Comparison of ENCODE assay signal across 12 cellular contexts in the genomic region with DNA sequence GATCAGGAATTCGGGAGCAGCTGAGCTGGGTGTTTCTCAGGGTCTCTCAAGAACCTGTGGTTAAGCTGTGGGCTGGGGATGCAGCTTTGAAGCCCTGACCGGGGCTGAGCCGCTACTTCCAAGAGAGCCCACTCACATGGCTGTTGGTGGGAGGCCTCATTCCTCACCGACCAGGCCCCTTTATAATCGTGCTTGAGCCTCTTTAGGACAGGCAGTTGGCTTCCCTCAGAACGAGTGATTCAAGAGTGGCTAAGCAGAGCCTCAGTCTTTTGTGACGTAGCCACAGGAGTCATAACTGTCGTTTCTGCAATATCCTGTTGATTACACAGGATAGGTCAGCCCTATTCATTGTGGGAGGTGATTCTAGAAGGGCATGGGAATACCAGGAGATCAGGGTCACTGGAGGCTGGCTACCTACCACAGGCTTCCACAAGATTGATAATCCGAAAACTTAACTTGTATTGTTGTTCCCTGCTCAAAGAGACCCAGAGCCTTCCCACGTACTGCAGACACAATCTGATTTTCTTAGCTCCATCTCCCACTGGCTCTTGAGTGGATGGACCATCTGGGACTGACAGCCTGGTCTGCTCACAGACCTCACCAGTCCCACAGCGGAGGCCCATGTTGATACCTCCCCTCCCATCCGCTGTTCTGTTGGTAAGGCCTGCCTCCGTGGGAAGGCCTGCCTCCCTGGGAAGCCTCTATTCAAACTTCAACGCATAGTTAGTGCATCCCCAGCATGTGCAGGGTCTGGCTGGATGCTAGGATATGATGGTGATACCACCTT. TPM values are rescaled to one million over a fixed set of nuclear protein-coding genes. Genes with fewer than 3 reads are reported as not detected.
DNase-seq lines count a peak whose midpoint lies in the region; ATAC-seq, FAIRE-seq and TF ChIP-seq lines count a peak whose summit lies in the region.
"Had no signal": no experiment of that assay in that cellular context is flagged by ENCODE, and none has a peak within 500 bp of the region (broad histone marks: within the 10 kb centered on the region; RNA-seq: fewer than 3 reads in every experiment).

No MANE protein-coding gene starts in this region.

- H2AFZ ChIP-seq in GM23338 = no peak overlapping the region

- H3K36me3 Mint-ChIP-seq in GM23338 (ENCODE audit: low read depth) = 0 out of 3 replicates have a peak, but pooled peaks cover 2% of the 10 kb centered on the region

- CTCF ChIA-PET in A549 (lab: Yijun Ruan, JAX) = interaction anchor here (0.6 to 2.1 kb wide), 5 partner anchors 25 to 143 kb away, joined by 3 to 7 read pairs (median 3); partner anchors contain the start of gene DUSP1

- H3K4me1 ChIP-seq in A549 (peaks cover 32% of the 10 kb centered on the region), RWPE2 (ENCODE audit: insufficient read depth, poor library complexity, severe bottlenecking) (peaks cover 18% of the 10 kb centered on the region), GM23338 (ENCODE audit: insufficient read depth) (peaks cover 25% of the 10 kb centered on the region)

- POLR2A ChIA-PET in A549 (lab: Yijun Ruan, JAX) = no interaction called here

- H3K27me3 Mint-ChIP-seq in GM23338 (ENCODE audit: insufficient read depth, low read depth, poor library complexity) = peaks cover 8% of the 10 kb centered on the region

- no peak for ATAC-seq in A549
- ATAC-seq in RWPE2 (ENCODE audit: low read depth) = peak; percentile 61
- no peak for ATAC-seq in GM23338
- ATAC-seq in HG02970 (IDR thresholded peaks at IDR 0.05; ENCODE audit: low FRiP score, unreplicated experiment) = no peak
- no peak for ATAC-seq in activated CD4-positive, CD25-positive, alpha-beta regulatory T cell treated with anti-CD3 and anti-CD28 coated beads, Interleukin-2, amount 50 U/mL, for 24 hours

- H3K9me2 ChIP-seq in GM23338 (ENCODE audit: insufficient read depth) = no peaks in the 10 kb centered on the region

- peak overlapping the region; percentile 32 to 68; a peak in 4 of 6 replicates for H3K27ac ChIP-seq in A549
- H3K27ac ChIP-seq in RWPE2 (ENCODE audit: poor library complexity, severe bottlenecking) = peak overlapping the region; percentile 21
- H3K27ac ChIP-seq in GM23338 (ENCODE audit: low read depth) = no peak overlapping the region

- no peak for TF ChIP-seq RAD21 in A549 (conservative IDR thresholded peaks at IDR 0.05 in 1 of 2, IDR thresholded peaks at IDR 0.05 in 1 of 2)

- peaks cover 31% of the 10 kb centered on the region for H3K4me1 Mint-ChIP-seq in GM23338

- H3K27me3 ChIP-seq in RWPE2 (ENCODE audit: insufficient read depth, poor library complexity, severe bottlenecking) (no peaks in the 10 kb centered on the region), GM23338 (ENCODE audit: insufficient read depth) (no peaks in the 10 kb centered on the region)

- DNase-seq in A549 (ENCODE audit: low read depth in 1 of 2, low spot score in 1 of 2) (no peak), GM04504 (ENCODE audit: low read depth) (peak; percentile 67), RWPE2 (ENCODE audit: low spot score) (no peak), fibroblast of peridontal ligament (ENCODE audit: extremely low read depth) (peak; percentile 91), GM23338 (ENCODE audit: low spot score) (no peak), GOT3 (lab: John Stamatoyannopoulos, UW) (no peak)
- DNase-seq: caudate nucleus; NCI-H526 treated with DMSO at 0.1 percent for 48 hours; stimulated activated CD4-positive, alpha-beta T cell treated with anti-CD3 and anti-CD28 coated beads, Interleukin-1b, Interleukin-23, amount 100 ng/mL, for 48 hours had no signal

- H3K79me2 ChIP-seq in GM23338 (replicated peaks; ENCODE audit: insufficient read depth) = peaks cover 16% of the 10 kb centered on the region

- FAIRE-seq in A549 (lab: Jason Lieb, UNC) = no peak
- FAIRE-seq: GM12892 had no signal

- peaks cover 10% of the 10 kb centered on the region for H3K9me3 ChIP-seq in A549
- H3K9me3 ChIP-seq in RWPE2 (ENCODE audit: severe bottlenecking) = no peaks in the 10 kb centered on the region

- H3K4me2 ChIP-seq in A549 = no peak overlapping the region
- H3K4me2 ChIP-seq in GM23338 = no peak overlapping the region

- 83% methylated on average over 14 of the region's 14 CpGs for WGBS in A549 (ENCODE audit: missing lambda C conversion rate)

- no peak for TF ChIP-seq EP300 in A549 (IDR thresholded peaks at IDR 0.05)

- H3F3A ChIP-seq in GM23338 (replicated peaks; ENCODE audit: low read depth) = peaks cover 7% of the 10 kb centered on the region; the same call in 1 of the 2 replicates

- no peak overlapping the region for H3K4me3 ChIP-seq in A549
- no peak overlapping the region for H3K4me3 ChIP-seq in RWPE2 (ENCODE audit: severe bottlenecking)
- H3K4me3 ChIP-seq in GM23338 = no peak overlapping the region

- no peak overlapping the region for H3K4me3 Mint-ChIP-seq in GM23338

- peaks cover 7% of the 10 kb centered on the region; the same call in 2 of the 3 replicates for H3K9me3 Mint-ChIP-seq in GM23338

- H3K27ac Mint-ChIP-seq in GM23338 = no peak overlapping the region

- no peak for TF ChIP-seq CTCF in A549 (IDR thresholded peaks at IDR 0.05)
- no peak for TF ChIP-seq CTCF in RWPE2 (IDR thresholded peaks at IDR 0.05; ENCODE audit: poor library complexity, severe bottlenecking)
- TF ChIP-seq CTCF in GM23338 (conservative IDR thresholded peaks at IDR 0.05; ENCODE audit: low read depth in 2 of 2) = no peak

- no peaks in the 10 kb centered on the region; the same call in 1 of the 2 replicates for H4K20me1 ChIP-seq in GM23338 (replicated peaks; ENCODE audit: insufficient read depth)

- H3K36me3 ChIP-seq in RWPE2 (ENCODE audit: low read depth) (peaks cover 8% of the 10 kb centered on the region), GM23338 (ENCODE audit: insufficient read depth) (no peaks in the 10 kb centered on the region)

- no peak for TF ChIP-seq POLR2A in A549 (IDR thresholded peaks at IDR 0.05; ENCODE audit: low read length)

TF ChIP-seq in A549, 52 proteins besides CTCF, POLR2A, EP300 and RAD21 (continues in another document):
- TF ChIP-seq HOXB13 (CRISPR knock-in tag; IDR thresholded peaks at IDR 0.05; ENCODE audit: low read depth) (no peak), FOSB (CRISPR knock-in tag; IDR thresholded peaks at IDR 0.05) (no peak), NPAS2 (CRISPR knock-in tag; IDR thresholded peaks at IDR 0.05; ENCODE audit: borderline replicate concordance) (no peak), CBX8 (IDR thresholded peaks at IDR 0.05) (no peak), RFX5 (IDR thresholded peaks at IDR 0.05) (no peak), HOXB5 (CRISPR knock-in tag; IDR thresholded peaks at IDR 0.05) (no peak), MYC (IDR thresholded peaks at IDR 0.05; ENCODE audit: borderline replicate concordance, low read length) (no peak), RARB (CRISPR knock-in tag; IDR thresholded peaks at IDR 0.05) (no peak), MAFK (IDR thresholded peaks at IDR 0.05; ENCODE audit: partially characterized antibody) (no peak), JUN (IDR thresholded peaks at IDR 0.05) (no peak), FOXS1 (CRISPR knock-in tag; IDR thresholded peaks at IDR 0.05) (no peak), HEYL (CRISPR knock-in tag; IDR thresholded peaks at IDR 0.05) (no peak), EHF (CRISPR knock-in tag; IDR thresholded peaks at IDR 0.05) (no peak), CHD2 (IDR thresholded peaks at IDR 0.05; ENCODE audit: low read length, partially characterized antibody) (no peak)
- TF ChIP-seq, protein P1, sequence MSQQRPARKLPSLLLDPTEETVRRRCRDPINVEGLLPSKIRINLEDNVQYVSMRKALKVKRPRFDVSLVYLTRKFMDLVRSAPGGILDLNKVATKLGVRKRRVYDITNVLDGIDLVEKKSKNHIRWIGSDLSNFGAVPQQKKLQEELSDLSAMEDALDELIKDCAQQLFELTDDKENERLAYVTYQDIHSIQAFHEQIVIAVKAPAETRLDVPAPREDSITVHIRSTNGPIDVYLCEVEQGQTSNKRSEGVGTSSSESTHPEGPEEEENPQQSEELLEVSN (IDR thresholded peaks at IDR 0.05; ENCODE audit: borderline replicate concordance, low read depth) = no peak

TF ChIP-seq in GM23338, 12 proteins besides CTCF, POLR2A, EP300 and RAD21 (continues in another document):
- TF ChIP-seq, protein P2, sequence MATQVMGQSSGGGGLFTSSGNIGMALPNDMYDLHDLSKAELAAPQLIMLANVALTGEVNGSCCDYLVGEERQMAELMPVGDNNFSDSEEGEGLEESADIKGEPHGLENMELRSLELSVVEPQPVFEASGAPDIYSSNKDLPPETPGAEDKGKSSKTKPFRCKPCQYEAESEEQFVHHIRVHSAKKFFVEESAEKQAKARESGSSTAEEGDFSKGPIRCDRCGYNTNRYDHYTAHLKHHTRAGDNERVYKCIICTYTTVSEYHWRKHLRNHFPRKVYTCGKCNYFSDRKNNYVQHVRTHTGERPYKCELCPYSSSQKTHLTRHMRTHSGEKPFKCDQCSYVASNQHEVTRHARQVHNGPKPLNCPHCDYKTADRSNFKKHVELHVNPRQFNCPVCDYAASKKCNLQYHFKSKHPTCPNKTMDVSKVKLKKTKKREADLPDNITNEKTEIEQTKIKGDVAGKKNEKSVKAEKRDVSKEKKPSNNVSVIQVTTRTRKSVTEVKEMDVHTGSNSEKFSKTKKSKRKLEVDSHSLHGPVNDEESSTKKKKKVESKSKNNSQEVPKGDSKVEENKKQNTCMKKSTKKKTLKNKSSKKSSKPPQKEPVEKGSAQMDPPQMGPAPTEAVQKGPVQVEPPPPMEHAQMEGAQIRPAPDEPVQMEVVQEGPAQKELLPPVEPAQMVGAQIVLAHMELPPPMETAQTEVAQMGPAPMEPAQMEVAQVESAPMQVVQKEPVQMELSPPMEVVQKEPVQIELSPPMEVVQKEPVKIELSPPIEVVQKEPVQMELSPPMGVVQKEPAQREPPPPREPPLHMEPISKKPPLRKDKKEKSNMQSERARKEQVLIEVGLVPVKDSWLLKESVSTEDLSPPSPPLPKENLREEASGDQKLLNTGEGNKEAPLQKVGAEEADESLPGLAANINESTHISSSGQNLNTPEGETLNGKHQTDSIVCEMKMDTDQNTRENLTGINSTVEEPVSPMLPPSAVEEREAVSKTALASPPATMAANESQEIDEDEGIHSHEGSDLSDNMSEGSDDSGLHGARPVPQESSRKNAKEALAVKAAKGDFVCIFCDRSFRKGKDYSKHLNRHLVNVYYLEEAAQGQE (IDR thresholded peaks at IDR 0.05; ENCODE audit: unreplicated experiment) = no peak
- TF ChIP-seq EZH2 (IDR thresholded peaks at IDR 0.05; ENCODE audit: low read depth, unreplicated experiment) (no peak), CREB1 (CRISPR knock-in tag; IDR thresholded peaks at IDR 0.05; ENCODE audit: low read depth) (no peak), ZNF114 (CRISPR knock-in tag; IDR thresholded peaks at IDR 0.05) (no peak)

RNA-seq across cellular contexts. Expression of gene ERGIC1, which starts 3.0 kb away (rescaled TPM):
- polyA plus RNA-seq in A549 (2011; rRNA removed) = 176 and 208 TPM in 2 replicates
- 184 and 254 TPM in 2 replicates for polyA plus RNA-seq in A549 (2012; cell fraction: cytosol; rRNA removed)
- 131 and 150 TPM in 2 replicates for polyA plus RNA-seq in A549 (2012; cell fraction: nucleus; rRNA removed)
- polyA plus RNA-seq in A549 (2017; fragmentation: RNase III; extraction: RNeasy Plus Mini Kit Qiagen cat#74134 plus additional on column Dnase treatment) = 289 to 322 TPM (median 304 TPM) in 3 replicates
- 418 and 510 TPM in 2 replicates for polyA minus RNA-seq in A549 (2011; rRNA and poly(A)+ RNA removed)
- 92.2 and 99.9 TPM in 2 replicates for total RNA-seq in GM23338 (2014; rRNA removed; shearing (Covaris generic))
- polyA plus RNA-seq in GM23338 (2016; fragmentation: Nextera tagmentation; extraction: Ambion mirVana) = 21.2 and 25.2 TPM in 2 replicates

Comparison
In these comparisons a context has a peak if more than half of its experiments do, and no peak if none do; other contexts are left out.
1. DNase-seq: peak in GM04504 (single experiment) and fibroblast of peridontal ligament (single experiment); none in A549 (0 of 2), RWPE2 (single experiment), GM23338 (single experiment) and GOT3 (single experiment).